8 cellular contexts compared by ENCODE assay signal in genomic region chr9:86354048-86354881, GRCh38. TPM values are rescaled to one million over a fixed set of nuclear protein-coding genes. Genes with fewer than 3 reads are reported as not detected.
DNase-seq lines count a peak whose midpoint lies in the region; ATAC-seq and TF ChIP-seq lines count a peak whose summit lies in the region.

TUT7 (minus strand) TSS chr9:86354410; CDS start chr9:86353199, 1,211 bp downstream.

- peak; percentile 89 for DNase-seq in NCI-H748 treated with DMSO at 0.1 percent for 48 hours (lab: John Stamatoyannopoulos, UW)
- peak; percentile 90 to 92 for DNase-seq in activated CD4-positive, alpha-beta T cell treated with anti-CD3 and anti-CD28 coated beads, Interleukin-2, amount 50 U/mL, for 24 hours (ENCODE audit: low read depth in 1 of 2, low spot score in 1 of 2)
- DNase-seq in left lung: peak; percentile 96 to 99
- peak; percentile 88 for DNase-seq in stimulated activated CD4-positive, alpha-beta T cell treated with anti-CD3 and anti-CD28 coated beads, Interleukin-2, amount 100 ng/mL, for 4 hours (ENCODE audit: low read depth)

- H3K27ac Mint-ChIP-seq in dendritic cell treated with granulocyte-macrophage colony-stimulating factor and Interleukin-4, amounts not matched to agents 40 ng/mL and 50 ng/mL, for 4 days: peak within 1 kb of the TSS; percentile 99

- H3K9me3 Mint-ChIP-seq in dendritic cell treated with granulocyte-macrophage colony-stimulating factor and Interleukin-4, amounts not matched to agents 40 ng/mL and 50 ng/mL, for 4 days: no peaks in the 10 kb centered on the region

- peaks cover 0 to 23% of the 10 kb centered on the region in 2 donors for H3K36me3 ChIP-seq in left lung

- no peaks in the 10 kb centered on the region for H3K9me3 ChIP-seq in left lung

- intact Hi-C loops in dendritic cell treated with granulocyte-macrophage colony-stimulating factor and Interleukin-4, amounts not matched to agents 40 ng/mL and 50 ng/mL, for 4 days (cut with micrococcal nuclease): loop anchor here (2.0 kb wide), 1 partner anchor 15 kb away; no protein-coding TSS in a partner anchor
- intact Hi-C loops in left lung (cut with DNase I): no loop called here

- H3K4me1 ChIP-seq in left lung: peaks cover 15 to 55% of the 10 kb centered on the region in 2 donors

- ATAC-seq in GM19372 (IDR thresholded peaks at IDR 0.05; ENCODE audit: low read depth, unreplicated experiment) (peak; percentile 70), HG03521 (IDR thresholded peaks at IDR 0.05; ENCODE audit: unreplicated experiment) (peak; percentile 84), left lung (peak; percentile 98)

- H3K4me3 ChIP-seq in left lung: peak within 1 kb of the TSS; percentile 68 to 69

- no peaks in the 10 kb centered on the region for H3K27me3 ChIP-seq in left lung

- H3K27ac ChIP-seq in C4-2B (peak within 1 kb of the TSS; percentile 91), left lung (peak within 1 kb of the TSS; percentile 94)

- peaks cover 36% of the 10 kb centered on the region for H3K4me1 Mint-ChIP-seq in dendritic cell treated with granulocyte-macrophage colony-stimulating factor and Interleukin-4, amounts not matched to agents 40 ng/mL and 50 ng/mL, for 4 days (ENCODE audit: low read depth)

- H3K36me3 Mint-ChIP-seq in dendritic cell treated with granulocyte-macrophage colony-stimulating factor and Interleukin-4, amounts not matched to agents 40 ng/mL and 50 ng/mL, for 4 days (ENCODE audit: low read depth): peaks cover 39% of the 10 kb centered on the region

- TF ChIP-seq CTCF in C4-2B (conservative IDR thresholded peaks at IDR 0.05) (no peak), left lung (IDR thresholded peaks at IDR 0.05) (no peak)

- H3K4me3 Mint-ChIP-seq in dendritic cell treated with granulocyte-macrophage colony-stimulating factor and Interleukin-4, amounts not matched to agents 40 ng/mL and 50 ng/mL, for 4 days: peak within 1 kb of the TSS; percentile 98

- H3K27me3 Mint-ChIP-seq in dendritic cell treated with granulocyte-macrophage colony-stimulating factor and Interleukin-4, amounts not matched to agents 40 ng/mL and 50 ng/mL, for 4 days: no peaks in the 10 kb centered on the region

RNA-seq across cellular contexts. Expression of gene TUT7, which starts in this region (rescaled TPM):
- 10 to 100 TPM; 25.0 to 37.2 TPM for total RNA-seq in left lung

Comparison
In these comparisons a context has a peak if more than half of its experiments do, and no peak if none do; other contexts are left out.
1. Peak in every context shown above with its lines: DNase-seq, ATAC-seq, H3K4me3 ChIP-seq and H3K27ac ChIP-seq.